27 cellular contexts compared by ENCODE assay signal in genomic region chr1:61284933-61285332, GRCh38.
DNase-seq lines count a peak whose midpoint lies in the region; ATAC-seq, FAIRE-seq and TF ChIP-seq lines count a peak whose summit lies in the region.
"Had no signal": no experiment of that assay in that cellular context is flagged by ENCODE, and none has a peak within 500 bp of the region (broad histone marks: within the 10 kb centered on the region; RNA-seq: fewer than 3 reads in every experiment).

No MANE protein-coding gene starts in this region.

- H3K36me3 ChIP-seq in keratinocyte (ENCODE audit: control insufficient read depth in 2 of 2, extremely low read depth in 1 of 2, insufficient read depth in 2 of 2, low read length in 2 of 2), result no peaks in the 10 kb centered on the region
- no peaks in the 10 kb centered on the region for H3K36me3 ChIP-seq in trophoblast cell (ENCODE audit: control insufficient read depth in 1 of 2, insufficient read depth in 2 of 2, low read length in 2 of 2)
- H3K36me3 ChIP-seq: cardiac muscle cell, esophagus muscularis mucosa, left lung, vagina had no signal

- no peak overlapping the region for H3K4ac ChIP-seq in H9 (ENCODE audit: low read depth, low read length)
- no peak overlapping the region for H3K4ac ChIP-seq in trophoblast cell (ENCODE audit: low read depth, low read length)

- no peaks in the 10 kb centered on the region for H3K23me2 ChIP-seq in H9 (ENCODE audit: insufficient read length, low read depth, low read length, poor library complexity, severe bottlenecking)

- no peak overlapping the region for H4K12ac ChIP-seq in trophoblast cell (ENCODE audit: low read depth, low read length)

- FAIRE-seq in keratinocyte (lab: Jason Lieb, UNC), result no peak
- FAIRE-seq: GM12891 had no signal

- dilution Hi-C loops in keratinocyte (cut with MboI; ENCODE audit: extremely low pct_ligation_motif_present, low sequenced_read_pairs), result no loop called here

- TF ChIP-seq CTCF in H9 (conservative IDR thresholded peaks at IDR 0.05) (no peak), WTC11 (IDR thresholded peaks at IDR 0.05) (no peak), keratinocyte (optimal IDR thresholded peaks at IDR 0.05 in 1 of 3, IDR thresholded peaks at IDR 0.05 in 1 of 3, conservative IDR thresholded peaks at IDR 0.05 in 1 of 3; ENCODE audit: extremely low read depth in 1 of 3, insufficient read depth in 2 of 3, low read length in 3 of 3) (no peak)

- no peak overlapping the region for H2BK20ac ChIP-seq in H9 (ENCODE audit: low read depth, low read length, poor library complexity, severe bottlenecking)

- no peak overlapping the region for H3T11ph ChIP-seq in H9 (ENCODE audit: low read length)

- H2BK120ac ChIP-seq in H9 (ENCODE audit: low read depth, low read length, poor library complexity, severe bottlenecking) (no peak overlapping the region), trophoblast cell (ENCODE audit: insufficient read depth, low read length, poor library complexity) (no peak overlapping the region)

- POLR2A ChIA-PET in WTC11 (lab: Charles Lee), result no interaction called here

- peaks cover 6% of the 10 kb centered on the region; the same call in 1 of the 2 replicates for H3K4me1 ChIP-seq in H9 (ENCODE audit: insufficient read depth, low read length)
- peaks cover 36% of the 10 kb centered on the region for H3K4me1 ChIP-seq in keratinocyte (ENCODE audit: control insufficient read depth, extremely low read depth, insufficient read depth, low read length)
- H3K4me1 ChIP-seq in trophoblast cell (ENCODE audit: control insufficient read depth in 1 of 2, insufficient read depth in 2 of 2, low read length in 2 of 2), result no peaks in the 10 kb centered on the region
- H3K4me1 ChIP-seq: vagina had no signal

- H4K5ac ChIP-seq in H9 (ENCODE audit: insufficient read length, low read depth, low read length), result no peak overlapping the region

- H2BK5ac ChIP-seq in H9 (ENCODE audit: insufficient read length, low read length), result no peak overlapping the region
- no peak overlapping the region for H2BK5ac ChIP-seq in trophoblast cell (ENCODE audit: low read depth, low read length, poor library complexity)

- ATAC-seq in WTC11 (no peak), HG03045 (IDR thresholded peaks at IDR 0.05; ENCODE audit: unreplicated experiment) (no peak)
- ATAC-seq: effector memory CD8-positive, alpha-beta T cell; psoas muscle had no signal

- no peak overlapping the region for H2BK15ac ChIP-seq in H9 (ENCODE audit: low read depth, low read length)

- H4K91ac ChIP-seq in H9 (ENCODE audit: insufficient read length, low read depth, low read length) (no peak overlapping the region), trophoblast cell (ENCODE audit: low read depth, low read length) (no peak overlapping the region)

- H2AK5ac ChIP-seq in H9 (ENCODE audit: insufficient read length, low read length) (no peak overlapping the region), trophoblast cell (ENCODE audit: low read length) (no peak overlapping the region)

- H3K36me3 Mint-ChIP-seq in H9 (ENCODE audit: insufficient read depth in 1 of 3, low read depth in 3 of 3) (no peaks in the 10 kb centered on the region), WTC11 (no peaks in the 10 kb centered on the region)
- H3K36me3 Mint-ChIP-seq: CD4-positive, CD25-positive, alpha-beta regulatory T cell had no signal

- H2BK12ac ChIP-seq in H9 (ENCODE audit: insufficient read length, low read depth, low read length) (peak overlapping the region; percentile 27), trophoblast cell (ENCODE audit: low read length) (no peak overlapping the region)

- no peak overlapping the region for H3K18ac ChIP-seq in H9 (ENCODE audit: insufficient read length, low read depth, low read length)
- no peak overlapping the region for H3K18ac ChIP-seq in trophoblast cell (ENCODE audit: low read length)

- H3K23ac ChIP-seq in H9 (ENCODE audit: insufficient read length, low read depth, low read length) (no peak overlapping the region), trophoblast cell (ENCODE audit: low read length) (no peak overlapping the region)

- peak overlapping the region; percentile 52 to 85 (median 62); a peak in 2 of 7 replicates for H3K27ac Mint-ChIP-seq in H9
- peak overlapping the region; percentile 39; the same call in 1 of the 2 replicates for H3K27ac Mint-ChIP-seq in WTC11
- H3K27ac Mint-ChIP-seq: CD4-positive, CD25-positive, alpha-beta regulatory T cell; effector memory CD8-positive, alpha-beta T cell had no signal

- H3K9me3 Mint-ChIP-seq in H9 (no peaks in the 10 kb centered on the region; a peak in 1 of 5 replicates), WTC11 (no peaks in the 10 kb centered on the region)
- H3K9me3 Mint-ChIP-seq: effector memory CD8-positive, alpha-beta T cell had no signal

- H3K4me1 Mint-ChIP-seq in H9 (peaks cover 43 to 47% of the 10 kb centered on the region in 2 experiments), WTC11 (peaks cover 45% of the 10 kb centered on the region)
- H3K4me1 Mint-ChIP-seq: CD4-positive, CD25-positive, alpha-beta regulatory T cell had no signal

- H3K27ac ChIP-seq in H9 (ENCODE audit: insufficient read length, low read depth, low read length), result no peak overlapping the region
- H3K27ac ChIP-seq in keratinocyte (ENCODE audit: control insufficient read depth, insufficient read depth, low read length), result no peak overlapping the region
- no peak overlapping the region for H3K27ac ChIP-seq in trophoblast cell (ENCODE audit: low read depth, low read length)
- H3K27ac ChIP-seq: cardiac muscle cell, esophagus muscularis mucosa, hepatocyte, HL-60, left lung, psoas muscle, vagina had no signal

- H3K4me2 ChIP-seq in H9 (ENCODE audit: insufficient read depth, insufficient read length, low read length) (no peak overlapping the region), keratinocyte (ENCODE audit: control insufficient read depth, extremely low read depth, insufficient read depth, low read depth, low read length) (peak overlapping the region; percentile 72), trophoblast cell (ENCODE audit: low read length) (no peak overlapping the region)
- H3K4me2 ChIP-seq: hepatocyte had no signal

- CTCF ChIA-PET in WTC11 (lab: Charles Lee), result interaction anchor here (0.6 to 2.3 kb wide), 9 partner anchors 8 to 235 kb away, joined by 3 to 6 read pairs (median 4); no protein-coding TSS in a partner anchor

- H4K20me1 ChIP-seq in H9 (ENCODE audit: control insufficient read depth, insufficient read depth, insufficient read length) (no peaks in the 10 kb centered on the region), keratinocyte (ENCODE audit: control insufficient read depth, extremely low read depth, insufficient read depth, low read length) (no peaks in the 10 kb centered on the region)

- no peak overlapping the region for H3K4me3 ChIP-seq in keratinocyte (ENCODE audit: control insufficient read depth in 2 of 3, extremely low read depth in 1 of 3, insufficient read depth in 2 of 3, low read depth in 1 of 3, low read length in 3 of 3)
- H3K4me3 ChIP-seq in trophoblast cell (ENCODE audit: low read depth, low read length), result no peak overlapping the region
- H3K4me3 ChIP-seq: cardiac muscle cell, esophagus muscularis mucosa, hepatocyte, left lung, psoas muscle, vagina had no signal

- H3K9me1 ChIP-seq in keratinocyte (ENCODE audit: control insufficient read depth, extremely low read depth, insufficient read depth, low read length), result no peaks in the 10 kb centered on the region

- H3K56ac ChIP-seq in H9 (ENCODE audit: insufficient read length, low read depth, low read length), result no peak overlapping the region

- H3K9me3 ChIP-seq in H9 (ENCODE audit: control insufficient read depth, low read depth, low read length) (no peaks in the 10 kb centered on the region), keratinocyte (ENCODE audit: control insufficient read depth, low read depth, low read length) (no peaks in the 10 kb centered on the region), trophoblast cell (ENCODE audit: insufficient read depth, low read depth, low read length) (no peaks in the 10 kb centered on the region)
- H3K9me3 ChIP-seq: esophagus muscularis mucosa, left lung, psoas muscle, vagina had no signal

- H3K27me3 ChIP-seq in H9 (ENCODE audit: insufficient read depth, low read length) (no peaks in the 10 kb centered on the region), keratinocyte (ENCODE audit: control insufficient read depth, extremely low read depth, insufficient read depth, low read length) (no peaks in the 10 kb centered on the region), trophoblast cell (ENCODE audit: insufficient read depth, low read length) (no peaks in the 10 kb centered on the region)
- H3K27me3 ChIP-seq: cardiac muscle cell, esophagus muscularis mucosa, hepatocyte, left lung, vagina had no signal

- H3K14ac ChIP-seq in H9 (ENCODE audit: insufficient read depth, low read length), result no peak overlapping the region
- H3K14ac ChIP-seq in trophoblast cell (ENCODE audit: low read length), result no peak overlapping the region

- H3K79me2 ChIP-seq in H9 (ENCODE audit: insufficient read depth, low read length) (no peaks in the 10 kb centered on the region), keratinocyte (ENCODE audit: control insufficient read depth, insufficient read depth, low read length) (no peaks in the 10 kb centered on the region), trophoblast cell (ENCODE audit: control insufficient read depth, insufficient read depth, low read length, poor library complexity) (no peaks in the 10 kb centered on the region)
- H3K79me2 ChIP-seq: hepatocyte had no signal

- H4K8ac ChIP-seq in H9 (replicated peaks; ENCODE audit: insufficient read length, low read depth, low read length) (no peak overlapping the region), trophoblast cell (ENCODE audit: low read depth, low read length) (no peak overlapping the region)

- no peaks in the 10 kb centered on the region; the same call in 1 of the 2 replicates for H3K27me3 Mint-ChIP-seq in H9 (ENCODE audit: low read depth)
- no peaks in the 10 kb centered on the region for H3K27me3 Mint-ChIP-seq in WTC11 (ENCODE audit: low read depth)
- H3K27me3 Mint-ChIP-seq: effector memory CD8-positive, alpha-beta T cell had no signal

- no peak overlapping the region for H3K4me3 Mint-ChIP-seq in H9
- H3K4me3 Mint-ChIP-seq in WTC11, result no peak overlapping the region
- H3K4me3 Mint-ChIP-seq: CD4-positive, CD25-positive, alpha-beta regulatory T cell; effector memory CD8-positive, alpha-beta T cell had no signal

- DNase-seq in H9 (no peak), NCI-H1694 (lab: John Stamatoyannopoulos, UW) (peak; percentile 17), WTC11 (ENCODE audit: low spot score) (no peak), keratinocyte (ENCODE audit: low read depth, low spot score) (no peak), trophoblast cell (no peak), HT-29 (ENCODE audit: low spot score) (no peak)
- no peak for DNase-seq in stimulated activated CD4-positive, alpha-beta T cell treated with anti-CD3 and anti-CD28 coated beads, Interleukin-4, amount 100 ng/mL, for 4 hours
- DNase-seq: activated CD4-positive, alpha-beta T cell treated with anti-CD3 and anti-CD28 coated beads, Interleukin-2, amount 50 U/mL, for 4 hours; activated naive CD4-positive, alpha-beta T cell treated with anti-CD3 and anti-CD28 coated beads, Interleukin-2, amount 50 U/mL, for 16 hours; amniotic stem cell; CD4-positive, CD25-positive, alpha-beta regulatory T cell; cortex of kidney; effector memory CD8-positive, alpha-beta T cell; foreskin melanocyte; IMR-90; left lung; NCI-H526; psoas muscle; stimulated activated naive CD4-positive, alpha-beta T cell treated with Interleukin-2 at 50 U/mL for 16 hours; T-helper 1 cell had no signal

- H3K79me1 ChIP-seq in H9 (ENCODE audit: insufficient read depth, low read depth, low read length, poor library complexity, severe bottlenecking), result no peaks in the 10 kb centered on the region
- H3K79me1 ChIP-seq in trophoblast cell (ENCODE audit: low read length), result no peaks in the 10 kb centered on the region

- no CpG with 5 or more reads among the region's 5 CpGs for WGBS in H9 (ENCODE audit: extremely low coverage, insufficient read length, low lambda C conversion rate)
- WGBS in trophoblast cell (ENCODE audit: extremely low coverage, insufficient coverage, insufficient read length), result no CpG with 5 or more reads among the region's 5 CpGs

- H3K9ac ChIP-seq in H9 (ENCODE audit: extremely low read depth, insufficient read length, low read length) (no peak overlapping the region), keratinocyte (ENCODE audit: control insufficient read depth, extremely low read depth, insufficient read depth, low read length) (no peak overlapping the region), trophoblast cell (ENCODE audit: low read length) (no peak overlapping the region)

- H2AFZ ChIP-seq in H9 (ENCODE audit: low read length) (no peak overlapping the region), keratinocyte (ENCODE audit: control insufficient read depth, low read length) (no peak overlapping the region), trophoblast cell (ENCODE audit: insufficient read depth, low read length, poor library complexity) (no peak overlapping the region)
- H2AFZ ChIP-seq: hepatocyte had no signal
